Comparison of ENCODE assay signal across 1 cellular context in genomic region chr18:3806656-3807055, GRCh38.
TF ChIP-seq lines count a peak whose summit lies in the region.

No MANE protein-coding gene starts in this region.

TF ChIP-seq in WTC11, 78 proteins besides CTCF, POLR2A, EP300 and RAD21 (continued from another document):
- TF ChIP-seq ZSCAN18 (CRISPR knock-in tag; IDR thresholded peaks at IDR 0.05) = no peak
- TF ChIP-seq, protein P1, sequence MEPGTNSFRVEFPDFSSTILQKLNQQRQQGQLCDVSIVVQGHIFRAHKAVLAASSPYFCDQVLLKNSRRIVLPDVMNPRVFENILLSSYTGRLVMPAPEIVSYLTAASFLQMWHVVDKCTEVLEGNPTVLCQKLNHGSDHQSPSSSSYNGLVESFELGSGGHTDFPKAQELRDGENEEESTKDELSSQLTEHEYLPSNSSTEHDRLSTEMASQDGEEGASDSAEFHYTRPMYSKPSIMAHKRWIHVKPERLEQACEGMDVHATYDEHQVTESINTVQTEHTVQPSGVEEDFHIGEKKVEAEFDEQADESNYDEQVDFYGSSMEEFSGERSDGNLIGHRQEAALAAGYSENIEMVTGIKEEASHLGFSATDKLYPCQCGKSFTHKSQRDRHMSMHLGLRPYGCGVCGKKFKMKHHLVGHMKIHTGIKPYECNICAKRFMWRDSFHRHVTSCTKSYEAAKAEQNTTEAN (CRISPR knock-in tag; IDR thresholded peaks at IDR 0.05) = no peak
- TF ChIP-seq CREM (CRISPR knock-in tag; IDR thresholded peaks at IDR 0.05) = no peak
- TF ChIP-seq ETV6 (CRISPR knock-in tag; IDR thresholded peaks at IDR 0.05) = no peak
- TF ChIP-seq EMX1 (CRISPR knock-in tag; IDR thresholded peaks at IDR 0.05) = no peak
- no peak for TF ChIP-seq USF1 (CRISPR knock-in tag; IDR thresholded peaks at IDR 0.05)
